1 cellular context compared by ENCODE assay signal in the genomic region with DNA sequence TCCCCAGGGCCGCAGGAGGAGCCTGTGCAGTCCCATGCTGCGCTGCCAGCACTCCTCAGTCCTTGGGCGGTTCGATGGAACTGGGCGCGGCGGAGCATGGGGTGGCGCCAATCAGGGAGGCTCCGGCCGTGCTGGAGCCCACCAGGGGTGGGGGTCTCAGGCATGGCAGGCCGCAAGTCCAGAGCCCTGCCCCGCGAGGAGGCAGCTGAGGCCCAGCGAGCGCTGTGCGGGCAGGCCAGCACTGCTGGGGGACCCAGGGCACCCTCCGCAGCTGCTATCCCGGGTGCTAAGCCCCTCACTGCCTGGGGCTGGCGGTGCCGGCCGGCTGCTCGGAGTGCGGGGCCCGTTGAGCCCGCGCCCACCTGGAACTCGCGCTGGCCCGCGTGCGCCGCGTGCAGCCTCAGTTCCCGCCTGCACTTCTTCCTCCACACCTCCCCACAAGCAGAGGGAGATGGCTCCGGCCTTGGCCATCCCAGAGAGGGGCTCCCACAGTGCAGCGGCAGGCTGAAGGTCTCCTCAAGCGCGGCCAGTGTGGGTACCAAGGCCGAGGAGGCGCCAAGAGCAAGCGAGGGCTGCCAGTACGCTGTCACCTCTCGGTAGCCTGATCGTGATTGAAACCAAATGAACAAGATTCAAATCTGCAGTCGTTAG.
A peak's percentile ranks its signal among the peaks of the same experiment; 100 is the strongest.
TF ChIP-seq lines count a peak whose summit lies in the region.

No MANE protein-coding gene starts in this region.

TF ChIP-seq in HEK293, 187 proteins besides CTCF, POLR2A, EP300 and RAD21:
- TF ChIP-seq REPIN1 (tag by site-specific recombination; IDR thresholded peaks at IDR 0.05; ENCODE audit: low read depth) (no peak), HOXC10 (CRISPR knock-in tag; IDR thresholded peaks at IDR 0.05) (no peak), ZNF366 (tag by site-specific recombination; conservative IDR thresholded peaks at IDR 0.05) (no peak), ZNF221 (tag by site-specific recombination; IDR thresholded peaks at IDR 0.05; ENCODE audit: borderline replicate concordance) (no peak), SETDB1 (IDR thresholded peaks at IDR 0.05; ENCODE audit: insufficient read length, low read length) (peak; percentile 11)
